ENCODE assay signal across 9 cellular contexts in genomic region chr14:35416108-35416750, GRCh38. TPM values are rescaled to one million over a fixed set of nuclear protein-coding genes. Genes with fewer than 3 reads are reported as not detected.
DNase-seq lines count a peak whose midpoint lies in the region; ATAC-seq, FAIRE-seq and TF ChIP-seq lines count a peak whose summit lies in the region.
"Had no signal": no experiment of that assay in that cellular context is flagged by ENCODE, and none has a peak within 500 bp of the region (broad histone marks: within the 10 kb centered on the region; RNA-seq: fewer than 3 reads in every experiment).

No MANE protein-coding gene starts in this region.

- H3K4me1 ChIP-seq in CD4-positive, alpha-beta memory T cell (ENCODE audit: insufficient read depth, low read length), result peaks cover 40% of the 10 kb centered on the region
- H3K4me1 ChIP-seq in thoracic aorta (ENCODE audit: control insufficient read depth in 1 of 2, low read depth in 2 of 2) (peaks cover 17 to 25% of the 10 kb centered on the region in 2 donors), pancreas (no peaks in the 10 kb centered on the region), hepatocyte (ENCODE audit: insufficient read depth) (no peaks in the 10 kb centered on the region)

- CTCF ChIA-PET in CD4-positive, alpha-beta memory T cell (lab: Charles Lee; ENCODE audit: partially characterized antibody), result interaction anchor here (0.7 to 9.9 kb wide), 23 partner anchors 8 to 880 kb away, joined by 3 to 87 read pairs (median 5); partner anchors contain the start of genes NFKBIA, PPP2R3C and PRORP

- H3K9me3 ChIP-seq in CD4-positive, alpha-beta memory T cell (ENCODE audit: control insufficient read depth in 1 of 2, low read length in 2 of 2), result no peaks in the 10 kb centered on the region
- H3K9me3 ChIP-seq in thoracic aorta (no peaks in the 10 kb centered on the region), pancreas (no peaks in the 10 kb centered on the region), hepatocyte (ENCODE audit: low read depth) (no peaks in the 10 kb centered on the region)

- 36 to 49% methylated on average over 5 of the region's 5 CpGs for WGBS in pancreas, 2 donors
- WGBS in hepatocyte (ENCODE audit: low lambda C conversion rate, missing lambda C conversion rate), result 53% methylated on average over 5 of the region's 5 CpGs

- peak overlapping the region; percentile 8 to 84 (median 68) for H3K4me3 Mint-ChIP-seq in CD4-positive, alpha-beta memory T cell
- H3K4me3 Mint-ChIP-seq: brain had no signal

- H3K27ac Mint-ChIP-seq in CD4-positive, alpha-beta memory T cell, result peak overlapping the region; percentile 86 to 96 (median 92)

- H3K4me1 Mint-ChIP-seq in CD4-positive, alpha-beta memory T cell, result peaks cover 36 to 49% (median 41%) of the 10 kb centered on the region in 4 donors

- no peaks in the 10 kb centered on the region for H3K36me3 ChIP-seq in CD4-positive, alpha-beta memory T cell (ENCODE audit: insufficient read depth, low read length)
- no peaks in the 10 kb centered on the region for H3K36me3 ChIP-seq in thoracic aorta
- H3K36me3 ChIP-seq in pancreas, result no peaks in the 10 kb centered on the region
- no peaks in the 10 kb centered on the region for H3K36me3 ChIP-seq in hepatocyte (replicated peaks; ENCODE audit: insufficient read depth, low read depth)

- peak overlapping the region; percentile 72 for H3K27ac ChIP-seq in CD4-positive, alpha-beta memory T cell (ENCODE audit: low read depth, low read length)
- H3K27ac ChIP-seq in thoracic aorta (peak overlapping the region; percentile 2 to 31), pancreas (no peak overlapping the region), hepatocyte (no peak overlapping the region)

- H3K36me3 Mint-ChIP-seq in CD4-positive, alpha-beta memory T cell, result no peaks in the 10 kb centered on the region
- H3K36me3 Mint-ChIP-seq: brain had no signal

- no peak overlapping the region for H2AFZ ChIP-seq in hepatocyte

- TF ChIP-seq CTCF in thoracic aorta (IDR thresholded peaks at IDR 0.05) (no peak), pancreas (IDR thresholded peaks at IDR 0.05) (no peak), hepatocyte (IDR thresholded peaks at IDR 0.05; ENCODE audit: poor library complexity) (no peak)

- intact Hi-C loops in CD4-positive, alpha-beta memory T cell (cut with micrococcal nuclease), result loop anchor here (1.0 to 2.0 kb wide), 3 partner anchors 9 to 433 kb away; partner anchors contain the start of gene SRP54
- intact Hi-C loops in pancreas (cut with DNase I), result loop anchor here in 1 of 3 donors (10.0 kb wide), 1 partner anchor 181 kb away; no protein-coding TSS in a partner anchor

- FAIRE-seq in pancreas (lab: Jason Lieb, UNC), result no peak

- H3K4me2 ChIP-seq in hepatocyte, result no peak overlapping the region

- no peaks in the 10 kb centered on the region for H3K9me3 Mint-ChIP-seq in CD4-positive, alpha-beta memory T cell

- no peaks in the 10 kb centered on the region for H3K27me3 ChIP-seq in CD4-positive, alpha-beta memory T cell (ENCODE audit: insufficient read depth, low read length)
- H3K27me3 ChIP-seq in thoracic aorta (replicated peaks; ENCODE audit: insufficient read depth) (no peaks in the 10 kb centered on the region), pancreas (no peaks in the 10 kb centered on the region), hepatocyte (no peaks in the 10 kb centered on the region)

- POLR2A ChIA-PET in CD4-positive, alpha-beta memory T cell (lab: Charles Lee; ENCODE audit: partially characterized antibody), result interaction anchor here (0.7 to 9.7 kb wide), 15 partner anchors 9 to 750 kb away, joined by 3 to 159 read pairs (median 4); partner anchors contain the start of genes FAM177A1, NFKBIA, PPP2R3C and PRORP

- no peak overlapping the region for H3K4me3 ChIP-seq in CD4-positive, alpha-beta memory T cell (ENCODE audit: low read length in 2 of 2)
- H3K4me3 ChIP-seq in thoracic aorta, result no peak overlapping the region
- no peak overlapping the region for H3K4me3 ChIP-seq in pancreas
- no peak overlapping the region for H3K4me3 ChIP-seq in hepatocyte

- ATAC-seq in GM21717 (IDR thresholded peaks at IDR 0.05; ENCODE audit: unreplicated experiment) (peak; percentile 50), thoracic aorta (ENCODE audit: insufficient number of reproducible peaks, low FRiP score, low read depth) (no peak), pancreas (no peak), HG03025 (IDR thresholded peaks at IDR 0.05; ENCODE audit: low FRiP score, unreplicated experiment) (no peak)

- H3K79me2 ChIP-seq in hepatocyte, result no peaks in the 10 kb centered on the region

- no peaks in the 10 kb centered on the region for H3K27me3 Mint-ChIP-seq in CD4-positive, alpha-beta memory T cell

- H3K9me2 ChIP-seq in hepatocyte (replicated peaks; ENCODE audit: insufficient read depth), result no peaks in the 10 kb centered on the region

- H4K20me1 ChIP-seq in hepatocyte (ENCODE audit: insufficient read depth, poor library complexity, severe bottlenecking), result no peaks in the 10 kb centered on the region

- DNase-seq in CD4-positive, alpha-beta memory T cell, result peak; percentile 32 to 91 (median 54)
- DNase-seq in T-helper 1 cell, result peak; percentile 40 to 62 (median 56)
- DNase-seq in effector CD8-positive, alpha-beta T cell (lab: John Stamatoyannopoulos, UW), result peak; percentile 43
- DNase-seq in thoracic aorta (ENCODE audit: low spot score), result no peak
- no peak for DNase-seq in pancreas
- DNase-seq in hepatocyte (ENCODE audit: low spot score), result no peak

RNA-seq across cellular contexts. Expression of gene NFKBIA, which starts 11.7 kb away (rescaled TPM):
- total RNA-seq in CD4-positive, alpha-beta memory T cell, result 100 to 1,000 TPM; 119 to 120 TPM
- polyA plus RNA-seq in CD4-positive, alpha-beta memory T cell, result 100 to 1,000 TPM; 334 to 833 TPM
- total RNA-seq in thoracic aorta, result 100 to 1,000 TPM; 366 to 378 TPM
- total RNA-seq in pancreas, result 100 to 1,000 TPM in 1 of 6 donors, 10 to 100 TPM in 5; 48.2 to 124 (median 60.1) TPM
- 100 to 1,000 TPM in 1 of 2 donors, 10 to 100 TPM in 1; 96.9 to 101 TPM for polyA plus RNA-seq in pancreas
- total RNA-seq in hepatocyte, result 238 and 252 TPM in 2 replicates
- polyA plus RNA-seq in hepatocyte, result 345 and 359 TPM in 2 replicates

Comparison
In these comparisons a context has a peak if more than half of its experiments do, and no peak if none do; other contexts are left out.
1. DNase-seq: peak in CD4-positive, alpha-beta memory T cell (5 of 5), T-helper 1 cell (5 of 5) and effector CD8-positive, alpha-beta T cell (single experiment); none in thoracic aorta (single experiment), pancreas (0 of 6) and hepatocyte (single experiment).
2. H3K27ac ChIP-seq: peak in CD4-positive, alpha-beta memory T cell (single experiment) and thoracic aorta (2 of 2); none in pancreas (0 of 4) and hepatocyte (single experiment).